8 cellular contexts compared by ENCODE assay signal in genomic region chr6:53062369-53062639, GRCh38. TPM values are rescaled to one million over a fixed set of nuclear protein-coding genes. Genes with fewer than 3 reads are reported as not detected.
A peak's percentile ranks its signal among the peaks of the same experiment; 100 is the strongest.
DNase-seq lines count a peak whose midpoint lies in the region; ATAC-seq and TF ChIP-seq lines count a peak whose summit lies in the region.

No MANE protein-coding gene starts in this region.

- WGBS in smooth muscle cell (ENCODE audit: low lambda C conversion rate): 32% methylated on average over 4 of the region's 4 CpGs

- H3K4me1 ChIP-seq in smooth muscle cell (ENCODE audit: low read depth): peaks cover 25% of the 10 kb centered on the region

- TF ChIP-seq CTCF in SU-DHL-6 (IDR thresholded peaks at IDR 0.05; ENCODE audit: insufficient read depth, low read length, poor library complexity, severe bottlenecking) (no peak), smooth muscle cell (IDR thresholded peaks at IDR 0.05; ENCODE audit: borderline replicate concordance, insufficient read depth, poor library complexity, severe bottlenecking) (no peak)

- H3K9me3 ChIP-seq in SU-DHL-6 (ENCODE audit: insufficient read depth, low read length) (no peaks in the 10 kb centered on the region), smooth muscle cell (replicated peaks; ENCODE audit: low read depth) (no peaks in the 10 kb centered on the region)

- H4K20me1 ChIP-seq in SU-DHL-6 (ENCODE audit: low read depth, low read length) (no peaks in the 10 kb centered on the region), smooth muscle cell (ENCODE audit: low read depth) (peaks cover 14% of the 10 kb centered on the region)

- H3K9ac ChIP-seq in SU-DHL-6 (ENCODE audit: low read length) (peak overlapping the region; percentile 66), smooth muscle cell (ENCODE audit: low read depth) (peak overlapping the region; percentile 94)

- DNase-seq in DMS 273 (lab: John Stamatoyannopoulos, UW; ENCODE audit: unreplicated experiment) (peak; percentile 39), DMS 273 treated with DMSO at 0.1 percent for 48 hours (lab: John Stamatoyannopoulos, UW) (no peak), smooth muscle cell (lab: John Stamatoyannopoulos, UW; ENCODE audit: unreplicated experiment) (no peak), HT-29 (ENCODE audit: low spot score) (no peak)
- DNase-seq in activated effector memory CD4-positive, alpha-beta T cell treated with anti-CD3 and anti-CD28 coated beads, Interleukin-2, amount 50 U/mL, for 16 hours: no peak

- H3K4me3 ChIP-seq in SU-DHL-6 (ENCODE audit: insufficient read depth, low read length, poor library complexity, severe bottlenecking) (peak overlapping the region; percentile 59), iPS-11a (ENCODE audit: low read depth, low read length) (peak overlapping the region; percentile 47), smooth muscle cell (peak overlapping the region; percentile 98)

- peak overlapping the region; percentile 97 for H2AFZ ChIP-seq in SU-DHL-6 (ENCODE audit: low read depth, low read length, severe bottlenecking)
- H2AFZ ChIP-seq in smooth muscle cell (ENCODE audit: low read depth): peak overlapping the region; percentile 100

- H3F3A ChIP-seq in SU-DHL-6 (ENCODE audit: insufficient read depth) (peaks cover 19% of the 10 kb centered on the region), smooth muscle cell (ENCODE audit: low read depth) (no peaks in the 10 kb centered on the region)

- H3K36me3 ChIP-seq in SU-DHL-6 (ENCODE audit: low read length) (no peaks in the 10 kb centered on the region), smooth muscle cell (ENCODE audit: low read depth) (no peaks in the 10 kb centered on the region)

- no peak overlapping the region for H3K27ac ChIP-seq in SU-DHL-6 (ENCODE audit: low read depth, low read length)
- no peak overlapping the region for H3K27ac ChIP-seq in smooth muscle cell (ENCODE audit: low read depth)

- H3K27me3 ChIP-seq in SU-DHL-6 (ENCODE audit: low read length): no peaks in the 10 kb centered on the region
- no peaks in the 10 kb centered on the region for H3K27me3 ChIP-seq in smooth muscle cell (ENCODE audit: low read depth)

- no peaks in the 10 kb centered on the region for H3K9me2 ChIP-seq in SU-DHL-6 (replicated peaks; ENCODE audit: insufficient read depth, low read length)

- no peak for ATAC-seq in GM19397 (IDR thresholded peaks at IDR 0.05; ENCODE audit: unreplicated experiment)

- H3K79me2 ChIP-seq in SU-DHL-6 (ENCODE audit: insufficient read depth, low read length): peaks cover 19% of the 10 kb centered on the region
- peaks cover 53% of the 10 kb centered on the region for H3K79me2 ChIP-seq in smooth muscle cell (ENCODE audit: low read depth)

- H3K4me2 ChIP-seq in SU-DHL-6 (ENCODE audit: low read depth, low read length, poor library complexity, severe bottlenecking) (peak overlapping the region; percentile 71), smooth muscle cell (peak overlapping the region; percentile 89)

RNA-seq across cellular contexts. Expression of gene CILK1, which starts 0.7 kb away (rescaled TPM):
- 16.4 and 18.5 TPM in 2 replicates for total RNA-seq in smooth muscle cell
- polyA plus RNA-seq in smooth muscle cell: 6.5 and 10.2 TPM in 2 replicates
- total RNA-seq in HT-29 (2014; rRNA removed; shearing (Covaris generic)): 3.8 and 4.4 TPM in 2 replicates

RNA-seq across cellular contexts. Expression of gene FBXO9, which starts 2.9 kb away (rescaled TPM):
- 25.3 and 25.5 TPM in 2 replicates for total RNA-seq in smooth muscle cell
- polyA plus RNA-seq in smooth muscle cell: 55.1 and 57.2 TPM in 2 replicates
- 42.7 and 42.8 TPM in 2 replicates for total RNA-seq in HT-29 (2014; rRNA removed; shearing (Covaris generic))

Comparison
In these comparisons a context has a peak if more than half of its experiments do, and no peak if none do; other contexts are left out.
1. H3K4me3 ChIP-seq: peak in every context shown above with its lines; median percentile 98 in smooth muscle cell; 59 in SU-DHL-6; 47 in iPS-11a.